11 cellular contexts compared by ENCODE assay signal in the genomic region with DNA sequence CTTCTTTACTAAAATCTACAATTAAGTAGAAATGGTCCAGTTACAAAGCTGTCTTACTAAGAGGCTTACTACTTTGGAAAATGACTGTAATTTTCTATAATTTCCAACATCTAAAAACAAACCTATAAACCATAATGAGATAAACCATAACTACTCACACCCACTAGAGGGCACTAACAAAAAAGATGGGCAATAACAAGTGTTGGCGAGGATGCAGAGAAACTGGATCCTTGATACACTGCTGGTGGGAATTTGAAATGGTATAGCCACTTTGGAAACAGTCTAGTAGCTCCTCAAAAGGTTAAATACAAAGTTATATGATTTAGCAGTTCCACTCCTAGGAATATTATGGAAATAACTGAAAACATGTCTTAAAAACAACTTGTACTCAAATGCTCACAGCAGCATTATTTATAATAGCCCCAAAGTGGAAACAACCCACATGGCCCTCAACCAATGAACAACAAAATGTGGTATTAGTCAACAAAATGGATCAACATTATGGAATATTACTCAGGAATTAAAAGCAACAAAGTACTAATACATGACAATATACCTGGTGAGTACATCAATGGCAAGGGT. TPM values are rescaled to one million over a fixed set of nuclear protein-coding genes. Genes with fewer than 3 reads are reported as not detected.
DNase-seq lines count a peak whose midpoint lies in the region; ATAC-seq and TF ChIP-seq lines count a peak whose summit lies in the region.
"Had no signal": no experiment of that assay in that cellular context is flagged by ENCODE, and none has a peak within 500 bp of the region (broad histone marks: within the 10 kb centered on the region; RNA-seq: fewer than 3 reads in every experiment).

No MANE protein-coding gene starts in this region.

- no peaks in the 10 kb centered on the region for H3K9me2 ChIP-seq in OCI-LY1 (ENCODE audit: low read depth, low read length)

- H3K4me1 Mint-ChIP-seq in activated T-cell treated with anti-CD3 and anti-CD28 coated beads, Interleukin-2, amount 50 U/mL, for 72 hours (ENCODE audit: low read depth), result peaks cover 89% of the 10 kb centered on the region
- H3K4me1 Mint-ChIP-seq in endothelial cell (ENCODE audit: unreplicated experiment), result no peaks in the 10 kb centered on the region
- peaks cover 92% of the 10 kb centered on the region for H3K4me1 Mint-ChIP-seq in stimulated activated naive CD8-positive, alpha-beta T cell treated with anti-CD3 and anti-CD28 coated beads, Interleukin-15, amount 100 ng/mL, for 72 hours

- peaks cover 4% of the 10 kb centered on the region; the same call in 1 of the 2 replicates for H3K9me3 ChIP-seq in OCI-LY1 (ENCODE audit: low read length)
- no peaks in the 10 kb centered on the region for H3K9me3 ChIP-seq in adrenal gland (replicated peaks in 1 of 3)

- peaks cover 13 to 42% of the 10 kb centered on the region in 2 donors for H3K36me3 Mint-ChIP-seq in activated T-cell treated with anti-CD3 and anti-CD28 coated beads, Interleukin-2, amount 50 U/mL, for 72 hours (ENCODE audit: insufficient read depth in 2 of 2)
- no peaks in the 10 kb centered on the region for H3K36me3 Mint-ChIP-seq in endothelial cell (ENCODE audit: low read depth, unreplicated experiment)

- H3K27me3 ChIP-seq in OCI-LY1 (ENCODE audit: insufficient read depth, low read length), result no peaks in the 10 kb centered on the region
- no peaks in the 10 kb centered on the region for H3K27me3 ChIP-seq in adrenal gland

- 86 to 95% (median 91%) methylated on average over 1 of the region's 1 CpG for WGBS in adrenal gland, 4 donors

- peak overlapping the region in 1 of 2 donors; percentile 29 for H3K4me3 Mint-ChIP-seq in activated T-cell treated with anti-CD3 and anti-CD28 coated beads, Interleukin-2, amount 50 U/mL, for 72 hours
- H3K4me3 Mint-ChIP-seq in endothelial cell (ENCODE audit: unreplicated experiment), result no peak overlapping the region
- no peak overlapping the region for H3K4me3 Mint-ChIP-seq in stimulated activated naive CD8-positive, alpha-beta T cell treated with anti-CD3 and anti-CD28 coated beads, Interleukin-15, amount 100 ng/mL, for 72 hours

- H3K36me3 ChIP-seq in OCI-LY1 (ENCODE audit: insufficient read depth, low read length), result peaks cover 98% of the 10 kb centered on the region
- no peaks in the 10 kb centered on the region for H3K36me3 ChIP-seq in adrenal gland (replicated peaks in 1 of 2)

- H3K4me2 ChIP-seq in OCI-LY1 (ENCODE audit: low read length), result no peak overlapping the region

- H3K27me3 Mint-ChIP-seq in activated T-cell treated with anti-CD3 and anti-CD28 coated beads, Interleukin-2, amount 50 U/mL, for 72 hours (ENCODE audit: low read depth), result no peaks in the 10 kb centered on the region
- H3K27me3 Mint-ChIP-seq in endothelial cell (ENCODE audit: unreplicated experiment), result peaks cover 5% of the 10 kb centered on the region
- H3K27me3 Mint-ChIP-seq in stimulated activated naive CD8-positive, alpha-beta T cell treated with anti-CD3 and anti-CD28 coated beads, Interleukin-15, amount 100 ng/mL, for 72 hours, result no peaks in the 10 kb centered on the region

- H3K79me2 ChIP-seq in OCI-LY1 (ENCODE audit: insufficient read depth, low read length), result no peaks in the 10 kb centered on the region; the same call in 1 of the 2 replicates

- no peaks in the 10 kb centered on the region for H3K9me3 Mint-ChIP-seq in activated T-cell treated with anti-CD3 and anti-CD28 coated beads, Interleukin-2, amount 50 U/mL, for 72 hours
- H3K9me3 Mint-ChIP-seq in endothelial cell (ENCODE audit: unreplicated experiment), result no peaks in the 10 kb centered on the region
- no peaks in the 10 kb centered on the region for H3K9me3 Mint-ChIP-seq in stimulated activated naive CD8-positive, alpha-beta T cell treated with anti-CD3 and anti-CD28 coated beads, Interleukin-15, amount 100 ng/mL, for 72 hours

- TF ChIP-seq CTCF in OCI-LY1 (IDR thresholded peaks at IDR 0.05; ENCODE audit: low read length) (peak; percentile 50; the same call in 1 of the 2 replicates), endothelial cell (IDR thresholded peaks at IDR 0.05; ENCODE audit: unreplicated experiment) (peak; percentile 74), adrenal gland (IDR thresholded peaks at IDR 0.05) (peak in 3 of 6 experiments; percentile 7 to 28 (median 19))

- no peak overlapping the region for H3K9ac ChIP-seq in OCI-LY1 (ENCODE audit: low read length)

- H3K4me1 ChIP-seq in OCI-LY1 (ENCODE audit: insufficient read depth, low read length, severe bottlenecking) (no peaks in the 10 kb centered on the region), adrenal gland (replicated peaks in 1 of 2) (no peaks in the 10 kb centered on the region)

- ATAC-seq in activated T-cell treated with anti-CD3 and anti-CD28 coated beads, Interleukin-2, amount 50 U/mL, for 72 hours (replicated peaks in 1 of 2), result peak in 1 of 2 donors; percentile 29
- no peak for ATAC-seq in stimulated activated naive CD8-positive, alpha-beta T cell treated with anti-CD3 and anti-CD28 coated beads, Interleukin-15, amount 100 ng/mL, for 72 hours
- ATAC-seq in GM21737 (IDR thresholded peaks at IDR 0.05; ENCODE audit: unreplicated experiment), result no peak

- no peaks in the 10 kb centered on the region for H3F3A ChIP-seq in OCI-LY1 (ENCODE audit: insufficient read depth, low read length)

- no peaks in the 10 kb centered on the region for H4K20me1 ChIP-seq in OCI-LY1 (ENCODE audit: insufficient read depth, low read length)

- H2AFZ ChIP-seq in OCI-LY1 (ENCODE audit: low read length), result no peak overlapping the region

- TF ChIP-seq POLR2A in adrenal gland (IDR thresholded peaks at IDR 0.05), result no peak

- no peak for DNase-seq in activated T-cell treated with anti-CD3 and anti-CD28 coated beads, Interleukin-2, amount 50 U/mL, for 72 hours
- DNase-seq in activated T-cell treated with anti-CD3 and anti-CD28 coated beads, Interleukin-2, amount 50 U/mL, for 48 hours, result no peak
- no peak for DNase-seq in endothelial cell (ENCODE audit: low spot score)
- no peak for DNase-seq in stimulated activated naive CD8-positive, alpha-beta T cell treated with anti-CD3 and anti-CD28 coated beads, Interleukin-15, amount 100 ng/mL, for 72 hours
- DNase-seq in adrenal gland, result no peak
- DNase-seq in dedifferentiated amniotic fluid mesenchymal stem cell (ENCODE audit: extremely low spot score), result no peak
- DNase-seq: activated CD8-positive, alpha-beta memory T cell treated with anti-CD3 and anti-CD28 coated beads, Interleukin-2, amount 50 U/mL, for 48 hours; GDM1 had no signal

- H3K27ac Mint-ChIP-seq in activated T-cell treated with anti-CD3 and anti-CD28 coated beads, Interleukin-2, amount 50 U/mL, for 72 hours, result peak overlapping the region; percentile 89
- no peak overlapping the region for H3K27ac Mint-ChIP-seq in endothelial cell (ENCODE audit: unreplicated experiment)
- H3K27ac Mint-ChIP-seq in stimulated activated naive CD8-positive, alpha-beta T cell treated with anti-CD3 and anti-CD28 coated beads, Interleukin-15, amount 100 ng/mL, for 72 hours, result peak overlapping the region; percentile 31 to 58

- intact Hi-C loops in adrenal gland (cut with DNase I), result loop anchor here in 1 of 2 donors (10.0 kb wide), 1 partner anchor 530 kb away; no protein-coding TSS in a partner anchor

- H3K27ac ChIP-seq in OCI-LY1 (ENCODE audit: low read depth, low read length, poor library complexity, severe bottlenecking) (no peak overlapping the region), adrenal gland (no peak overlapping the region)

- H3K4me3 ChIP-seq in OCI-LY1 (ENCODE audit: low read depth, low read length, poor library complexity, severe bottlenecking) (no peak overlapping the region), adrenal gland (no peak overlapping the region)

RNA-seq across cellular contexts. Expression of gene GJA10, which starts 50.6 kb away (rescaled TPM):
- not detected for total RNA-seq in activated T-cell treated with anti-CD3 and anti-CD28 coated beads, Interleukin-2, amount 50 U/mL, for 72 hours
- total RNA-seq in endothelial cell (ENCODE audit: unreplicated experiment) (not detected), adrenal gland (not detected)
- polyA plus RNA-seq in adrenal gland, result not detected
- total RNA-seq: mononuclear cell had no signal
